1 cellular context compared by ENCODE assay signal in the genomic region with DNA sequence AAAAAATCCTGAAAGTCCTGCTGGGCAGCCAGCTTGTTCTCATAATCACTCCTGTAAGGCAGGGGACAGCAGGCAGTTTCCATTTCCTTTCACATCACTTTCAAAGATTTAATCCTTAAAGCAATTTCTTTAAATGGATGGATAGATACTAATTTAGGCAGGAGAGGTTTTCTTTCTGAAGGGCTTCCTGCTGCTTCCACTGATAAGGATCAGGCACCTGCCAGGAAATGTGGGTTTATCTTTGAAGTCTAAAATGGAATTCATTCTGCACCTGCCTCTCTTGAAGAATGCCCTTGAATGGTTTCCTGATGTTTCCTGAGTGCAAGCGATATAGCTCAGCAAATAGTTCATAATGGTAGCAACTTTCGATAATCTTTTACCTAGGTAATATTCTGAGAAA.
TF ChIP-seq lines count a peak whose summit lies in the region.

No MANE protein-coding gene starts in this region.

TF ChIP-seq in HEK293, 187 proteins besides CTCF, POLR2A, EP300 and RAD21 (continued from another document):
- TF ChIP-seq ZNF513 (tag by site-specific recombination; IDR thresholded peaks at IDR 0.05) = no peak
